In the genomic region with DNA sequence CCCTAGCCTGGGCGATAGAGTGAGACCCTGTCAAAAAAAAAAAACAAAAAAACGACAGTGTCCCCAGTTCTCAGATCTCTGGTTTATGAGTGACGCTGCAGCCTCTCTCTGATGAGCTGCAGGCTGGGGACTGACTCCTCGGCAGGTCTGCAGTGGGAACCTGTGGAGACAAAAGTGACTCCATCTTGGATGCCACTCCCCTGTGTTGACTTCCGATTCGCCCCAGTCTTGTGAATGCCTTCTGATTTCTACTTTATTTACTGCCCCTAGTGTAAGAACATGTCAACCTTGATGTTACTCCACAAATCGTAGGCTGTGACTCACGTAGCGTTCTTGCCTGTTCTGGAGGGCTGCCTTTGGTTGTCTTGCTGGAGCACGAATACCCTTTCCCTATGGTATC, we compare ENCODE assay signal across 26 cellular contexts. TPM values are rescaled to one million over a fixed set of nuclear protein-coding genes. Genes with fewer than 3 reads are reported as not detected.
DNase-seq lines count a peak whose midpoint lies in the region; ATAC-seq and TF ChIP-seq lines count a peak whose summit lies in the region.
"Had no signal": no experiment of that assay in that cellular context is flagged by ENCODE, and none has a peak within 500 bp of the region (broad histone marks: within the 10 kb centered on the region; RNA-seq: fewer than 3 reads in every experiment).

No MANE protein-coding gene starts in this region.

- no peak overlapping the region for H3K4me3 Mint-ChIP-seq in T-helper 2 cell treated with Interferon-gamma antibody and Interleukin-4, amounts not matched to agents 5 μg/mL and 100 μg/mL, for 36 hours
- no peak overlapping the region for H3K4me3 Mint-ChIP-seq in natural killer cell treated with Interleukin-12 subunit alpha and Interleukin-12 subunit beta and Interleukin-15 and Interleukin-18, amount 100 ng/mL, for 72 hours
- no peak overlapping the region for H3K4me3 Mint-ChIP-seq in activated T-cell treated with anti-CD3 and anti-CD28 coated beads, Interleukin-2, amount 50 U/mL, for 72 hours
- H3K4me3 Mint-ChIP-seq: activated naive CD4-positive, alpha-beta T cell treated with anti-CD3 and anti-CD28 coated beads for 36 hours; activated T-cell treated with anti-CD3 and anti-CD28 coated beads, Interleukin-2, amount 50 U/mL, for 24 hours; central memory CD8-positive, alpha-beta T cell; H9 had no signal

- TF ChIP-seq CTCF in esophagus muscularis mucosa (IDR thresholded peaks at IDR 0.05), result no peak
- no peak for TF ChIP-seq CTCF in transverse colon (IDR thresholded peaks at IDR 0.05)

- no peak for DNase-seq in T-helper 2 cell treated with Interferon-gamma antibody and Interleukin-4, amounts not matched to agents 5 μg/mL and 100 μg/mL, for 36 hours (ENCODE audit: low spot score)
- DNase-seq in T-helper 2 cell, result no peak
- no peak for DNase-seq in esophagus muscularis mucosa (ENCODE audit: extremely low spot score)
- peak; percentile 15 for DNase-seq in natural killer cell treated with Interleukin-12 subunit alpha and Interleukin-12 subunit beta and Interleukin-15 and Interleukin-18, amount 100 ng/mL, for 72 hours (ENCODE audit: low spot score)
- DNase-seq in transverse colon, result no peak
- DNase-seq in activated T-cell treated with anti-CD3 and anti-CD28 coated beads, Interleukin-2, amount 50 U/mL, for 72 hours, result no peak
- DNase-seq: activated naive CD4-positive, alpha-beta T cell treated with anti-CD3 and anti-CD28 coated beads for 36 hours; activated T-cell treated with anti-CD3 and anti-CD28 coated beads, Interleukin-2, amount 50 U/mL, for 24 hours; AML-193; Caco-2; effector CD4-positive, alpha-beta T cell; H9; left colon; NCI-H1092; NCI-H2081 treated with DMSO at 0.1 percent for 48 hours; SK-N-SH; stimulated activated CD4-positive, alpha-beta T cell treated with anti-CD3 and anti-CD28 coated beads, Interleukin-15, amount 100 ng/mL, for 24 hours; T1000; thyroid gland had no signal

- H3K36me3 Mint-ChIP-seq in T-helper 2 cell treated with Interferon-gamma antibody and Interleukin-4, amounts not matched to agents 5 μg/mL and 100 μg/mL, for 36 hours (ENCODE audit: low read depth), result no peaks in the 10 kb centered on the region
- H3K36me3 Mint-ChIP-seq in natural killer cell treated with Interleukin-12 subunit alpha and Interleukin-12 subunit beta and Interleukin-15 and Interleukin-18, amount 100 ng/mL, for 72 hours, result no peaks in the 10 kb centered on the region
- no peaks in the 10 kb centered on the region for H3K36me3 Mint-ChIP-seq in activated T-cell treated with anti-CD3 and anti-CD28 coated beads, Interleukin-2, amount 50 U/mL, for 72 hours (ENCODE audit: insufficient read depth in 2 of 2)

- H3K9me3 ChIP-seq in esophagus muscularis mucosa (no peaks in the 10 kb centered on the region), transverse colon (no peaks in the 10 kb centered on the region)
- H3K9me3 ChIP-seq: Caco-2, SK-N-SH, thyroid gland had no signal

- in situ Hi-C loops in transverse colon (cut with MboI; ENCODE audit: low pct_ligation_motif_present in 1 of 4, low pct_unique_long_range_greater_than_20kb in 1 of 4, low sequenced_read_pairs in 3 of 4), result loop anchor here in 3 of 4 donors (10.0 to 25.0 kb wide), 3 partner anchors 94 to 227 kb away; a partner anchor contains a TSS

- peak overlapping the region; percentile 38 for H3K27ac Mint-ChIP-seq in T-helper 2 cell treated with Interferon-gamma antibody and Interleukin-4, amounts not matched to agents 5 μg/mL and 100 μg/mL, for 36 hours
- no peak overlapping the region for H3K27ac Mint-ChIP-seq in natural killer cell treated with Interleukin-12 subunit alpha and Interleukin-12 subunit beta and Interleukin-15 and Interleukin-18, amount 100 ng/mL, for 72 hours
- H3K27ac Mint-ChIP-seq in activated T-cell treated with anti-CD3 and anti-CD28 coated beads, Interleukin-2, amount 50 U/mL, for 72 hours, result no peak overlapping the region
- H3K27ac Mint-ChIP-seq: activated naive CD4-positive, alpha-beta T cell treated with anti-CD3 and anti-CD28 coated beads for 36 hours; activated T-cell treated with anti-CD3 and anti-CD28 coated beads, Interleukin-2, amount 50 U/mL, for 24 hours; H9 had no signal

- peak overlapping the region; percentile 95 to 98 (median 97) for H3K27ac ChIP-seq in esophagus muscularis mucosa (replicated peaks in 1 of 4)
- peak overlapping the region; percentile 78 to 94 (median 89) for H3K27ac ChIP-seq in transverse colon
- H3K27ac ChIP-seq: 22Rv1 had no signal

- no peak overlapping the region for H3K4me3 ChIP-seq in esophagus muscularis mucosa
- no peak overlapping the region for H3K4me3 ChIP-seq in transverse colon
- H3K4me3 ChIP-seq: thyroid gland had no signal

- no peaks in the 10 kb centered on the region for H3K9me3 Mint-ChIP-seq in T-helper 2 cell treated with Interferon-gamma antibody and Interleukin-4, amounts not matched to agents 5 μg/mL and 100 μg/mL, for 36 hours
- H3K9me3 Mint-ChIP-seq in natural killer cell treated with Interleukin-12 subunit alpha and Interleukin-12 subunit beta and Interleukin-15 and Interleukin-18, amount 100 ng/mL, for 72 hours, result no peaks in the 10 kb centered on the region
- H3K9me3 Mint-ChIP-seq in activated T-cell treated with anti-CD3 and anti-CD28 coated beads, Interleukin-2, amount 50 U/mL, for 72 hours, result no peaks in the 10 kb centered on the region
- H3K9me3 Mint-ChIP-seq: activated naive CD4-positive, alpha-beta T cell treated with anti-CD3 and anti-CD28 coated beads for 36 hours; activated T-cell treated with anti-CD3 and anti-CD28 coated beads, Interleukin-2, amount 50 U/mL, for 24 hours; central memory CD8-positive, alpha-beta T cell; H9 had no signal

- 76% methylated on average over 10 of the region's 10 CpGs for WGBS in esophagus muscularis mucosa
- 67 to 76% methylated on average over 1 to 9 of the region's 10 CpGs for WGBS in transverse colon (ENCODE audit: low coverage in 1 of 2), 2 donors

- H3K4me1 ChIP-seq in esophagus muscularis mucosa (peaks cover 41 to 85% (median 76%) of the 10 kb centered on the region in 4 donors), transverse colon (peaks cover 13 to 43% (median 24%) of the 10 kb centered on the region in 4 donors)

- TF ChIP-seq POLR2A in esophagus muscularis mucosa (IDR thresholded peaks at IDR 0.05; ENCODE audit: low read depth) (no peak), transverse colon (IDR thresholded peaks at IDR 0.05) (no peak)

- intact Hi-C loops in esophagus muscularis mucosa (cut with DNase I) (no loop called here), transverse colon (cut with DNase I; ENCODE audit: low total_unique reads) (loop anchor here (5.0 kb wide), 1 partner anchor 1817 kb away; no protein-coding TSS in a partner anchor)

- no peak for ATAC-seq in natural killer cell treated with Interleukin-12 subunit alpha and Interleukin-12 subunit beta and Interleukin-15 and Interleukin-18, amount 100 ng/mL, for 72 hours
- ATAC-seq in activated T-cell treated with anti-CD3 and anti-CD28 coated beads, Interleukin-2, amount 50 U/mL, for 72 hours (replicated peaks in 1 of 2), result no peak
- ATAC-seq in HG02588 (IDR thresholded peaks at IDR 0.05; ENCODE audit: unreplicated experiment) (no peak), GM21723 (IDR thresholded peaks at IDR 0.05; ENCODE audit: unreplicated experiment) (no peak)
- ATAC-seq: activated CD4-positive, CD25-positive, alpha-beta regulatory T cell treated with anti-CD3 and anti-CD28 coated beads, Interleukin-2, amount 50 U/mL, for 24 hours; left colon had no signal

- peaks cover 21% of the 10 kb centered on the region for H3K4me1 Mint-ChIP-seq in T-helper 2 cell treated with Interferon-gamma antibody and Interleukin-4, amounts not matched to agents 5 μg/mL and 100 μg/mL, for 36 hours (ENCODE audit: low read depth)
- peaks cover 6 to 14% of the 10 kb centered on the region in 2 donors for H3K4me1 Mint-ChIP-seq in natural killer cell treated with Interleukin-12 subunit alpha and Interleukin-12 subunit beta and Interleukin-15 and Interleukin-18, amount 100 ng/mL, for 72 hours (ENCODE audit: low read depth in 2 of 2)
- H3K4me1 Mint-ChIP-seq in activated T-cell treated with anti-CD3 and anti-CD28 coated beads, Interleukin-2, amount 50 U/mL, for 72 hours (ENCODE audit: low read depth), result peaks cover 37% of the 10 kb centered on the region

- no peaks in the 10 kb centered on the region for H3K27me3 Mint-ChIP-seq in T-helper 2 cell treated with Interferon-gamma antibody and Interleukin-4, amounts not matched to agents 5 μg/mL and 100 μg/mL, for 36 hours (ENCODE audit: low read depth)
- no peaks in the 10 kb centered on the region for H3K27me3 Mint-ChIP-seq in natural killer cell treated with Interleukin-12 subunit alpha and Interleukin-12 subunit beta and Interleukin-15 and Interleukin-18, amount 100 ng/mL, for 72 hours
- no peaks in the 10 kb centered on the region for H3K27me3 Mint-ChIP-seq in activated T-cell treated with anti-CD3 and anti-CD28 coated beads, Interleukin-2, amount 50 U/mL, for 72 hours (ENCODE audit: low read depth)
- H3K27me3 Mint-ChIP-seq: activated T-cell treated with anti-CD3 and anti-CD28 coated beads, Interleukin-2, amount 50 U/mL, for 24 hours had no signal

- TF ChIP-seq EP300 in esophagus muscularis mucosa (IDR thresholded peaks at IDR 0.05), result no peak
- no peak for TF ChIP-seq EP300 in transverse colon (IDR thresholded peaks at IDR 0.05; ENCODE audit: low read depth)

- no peaks in the 10 kb centered on the region for H3K27me3 ChIP-seq in esophagus muscularis mucosa
- H3K27me3 ChIP-seq in transverse colon, result no peaks in the 10 kb centered on the region
- H3K27me3 ChIP-seq: thyroid gland had no signal

- peaks cover 0 to 6% (median 4%) of the 10 kb centered on the region in 4 donors for H3K36me3 ChIP-seq in esophagus muscularis mucosa
- no peaks in the 10 kb centered on the region for H3K36me3 ChIP-seq in transverse colon
- H3K36me3 ChIP-seq: thyroid gland had no signal

RNA-seq across cellular contexts. Expression of a gene that starts 6.2 kb away (rescaled TPM):
- total RNA-seq in esophagus muscularis mucosa, result 10 to 100 TPM; 51.4 to 72.6 (median 68.1) TPM
- total RNA-seq in natural killer cell treated with Interleukin-12 subunit alpha and Interleukin-12 subunit beta and Interleukin-15 and Interleukin-18, amount 100 ng/mL, for 72 hours, result not detected
- total RNA-seq in transverse colon, result 100 to 1,000 TPM in 2 of 4 donors, 10 to 100 TPM in 2; 18.9 to 241 (median 78.9) TPM
- not detected for total RNA-seq in activated T-cell treated with anti-CD3 and anti-CD28 coated beads, Interleukin-2, amount 50 U/mL, for 72 hours
- total RNA-seq: activated naive CD4-positive, alpha-beta T cell treated with anti-CD3 and anti-CD28 coated beads for 36 hours; H9; HT1080; NCI-H460; thyroid gland had no signal

RNA-seq across cellular contexts. Expression of a gene that starts 40.8 kb away (rescaled TPM):
- total RNA-seq in esophagus muscularis mucosa, result 10 to 100 TPM; 40.3 to 59.4 (median 53.5) TPM
- 1 to 10 TPM; 1.2 to 1.4 TPM for total RNA-seq in natural killer cell treated with Interleukin-12 subunit alpha and Interleukin-12 subunit beta and Interleukin-15 and Interleukin-18, amount 100 ng/mL, for 72 hours
- 100 to 1,000 TPM in 3 of 4 donors, 10 to 100 TPM in 1; 97.7 to 152 (median 148) TPM for total RNA-seq in transverse colon
- total RNA-seq in activated T-cell treated with anti-CD3 and anti-CD28 coated beads, Interleukin-2, amount 50 U/mL, for 72 hours, result 1 to 10 TPM; 1.5 to 1.8 TPM

Comparison
In these comparisons a context has a peak if more than half of its experiments do, and no peak if none do; other contexts are left out.
1. RNA of a gene that starts 6.2 kb away (total RNA-seq): 18.9 to 241 TPM in transverse colon and 51.4 to 72.6 TPM in esophagus muscularis mucosa; not detected in activated T-cell treated with anti-CD3 and anti-CD28 coated beads, Interleukin-2, amount 50 U/mL, for 72 hours and not detected in natural killer cell treated with Interleukin-12 subunit alpha and Interleukin-12 subunit beta and Interleukin-15 and Interleukin-18, amount 100 ng/mL, for 72 hours; every median in the first group is over 10 times any median in the second.
2. RNA of a gene that starts 40.8 kb away (total RNA-seq): 97.7 to 152 TPM in transverse colon and 40.3 to 59.4 TPM in esophagus muscularis mucosa; 1.5 to 1.8 TPM in activated T-cell treated with anti-CD3 and anti-CD28 coated beads, Interleukin-2, amount 50 U/mL, for 72 hours and 1.2 to 1.4 TPM in natural killer cell treated with Interleukin-12 subunit alpha and Interleukin-12 subunit beta and Interleukin-15 and Interleukin-18, amount 100 ng/mL, for 72 hours; every median in the first group is over 10 times any median in the second.